24 cellular contexts compared by ENCODE assay signal in genomic region chr7:45223728-45224630, GRCh38.
"Had no signal": no experiment of that assay in that cellular context is flagged by ENCODE, and none has a peak within 500 bp of the region (broad histone marks: within the 10 kb centered on the region; RNA-seq: fewer than 3 reads in every experiment).

No MANE protein-coding gene starts in this region.

- H3K36me3 ChIP-seq: brain microvascular endothelial cell, cardiac muscle cell, MG63 had no signal

- DNase-seq: activated CD4-positive, alpha-beta T cell treated with anti-CD3 and anti-CD28 coated beads, Interleukin-2, amount 50 U/mL, for 1 hour; activated CD4-positive, CD25-positive, alpha-beta regulatory T cell; activated CD8-positive, alpha-beta memory T cell treated with anti-CD3 and anti-CD28 coated beads, Interleukin-2, amount 10 ng/mL, durations not matched to agents 7 days and 5 days; activated effector memory CD4-positive, alpha-beta T cell treated with anti-CD3 and anti-CD28 coated beads, Interleukin-2, amount 50 U/mL, for 16 hours; activated naive CD4-positive, alpha-beta T cell treated with Interleukin-2 at 50 U/mL for 16 hours; activated naive CD8-positive, alpha-beta T cell treated with anti-CD3 and anti-CD28 coated beads for 36 hours; activated T-cell treated with anti-CD3 and anti-CD28 coated beads, Interleukin-2, amount 50 U/mL, for 4 hours; brain microvascular endothelial cell; MG63; MV-4-11; NCI-H1092 treated with DMSO at 0.1 percent for 48 hours; NCI-H1417 treated with DMSO at 0.1 percent for 48 hours; NCI-H1694; NCI-H2029; NCI-H345; NCI-H510A; NCI-H526 treated with DMSO at 0.1 percent for 48 hours; NCI-H82; OCI-M1; RPMI8226; T-cell had no signal

- H3K27ac ChIP-seq: brain microvascular endothelial cell, cardiac muscle cell, SK-N-MC, VCaP had no signal

- H3K4me3 ChIP-seq: cardiac muscle cell, MG63, SK-N-MC had no signal

- H3K27me3 ChIP-seq: brain microvascular endothelial cell, cardiac muscle cell, MG63 had no signal

- H3K9me3 ChIP-seq: MG63 had no signal
